ENCODE assay signal across 8 cellular contexts in genomic region chr12:88578821-88579518, GRCh38.
DNase-seq lines count a peak whose midpoint lies in the region; ATAC-seq and FAIRE-seq lines count a peak whose summit lies in the region.

No MANE protein-coding gene starts in this region.

- peak overlapping the region; percentile 96 for H3K4me3 ChIP-seq in adipocyte (ENCODE audit: low read length)
- H3K4me3 ChIP-seq in iPS-18a (ENCODE audit: low read length), result peak overlapping the region; percentile 89
- peak overlapping the region; percentile 88 to 96 (median 92) for H3K4me3 ChIP-seq in subcutaneous abdominal adipose tissue (ENCODE audit: low read depth in 1 of 5, low read length in 5 of 5)

- H3K36me3 ChIP-seq in adipocyte (ENCODE audit: control insufficient read depth, insufficient read depth, low read length, severe bottlenecking) (no peaks in the 10 kb centered on the region), iPS-18a (ENCODE audit: control insufficient read depth, low read depth, low read length) (no peaks in the 10 kb centered on the region), subcutaneous abdominal adipose tissue (ENCODE audit: control insufficient read depth in 5 of 5, insufficient read depth in 5 of 5, low read length in 5 of 5) (no peaks in the 10 kb centered on the region)

- H3K9me3 ChIP-seq in adipocyte (ENCODE audit: control insufficient read depth, low read length), result no peaks in the 10 kb centered on the region
- H3K9me3 ChIP-seq in iPS-18a (ENCODE audit: control insufficient read depth, low read depth, low read length), result no peaks in the 10 kb centered on the region
- no peaks in the 10 kb centered on the region for H3K9me3 ChIP-seq in subcutaneous abdominal adipose tissue (ENCODE audit: control insufficient read depth in 5 of 5, low read length in 5 of 5)

- FAIRE-seq in GM19239 (lab: Jason Lieb, UNC), result no peak

- H3K9ac ChIP-seq in adipocyte (ENCODE audit: low read length), result peak overlapping the region; percentile 88
- peak overlapping the region; percentile 45 for H3K9ac ChIP-seq in iPS-18a (ENCODE audit: low read length)
- H3K9ac ChIP-seq in subcutaneous abdominal adipose tissue (ENCODE audit: low read length in 5 of 5), result peak overlapping the region in 4 of 5 donors; percentile 56 to 76 (median 70)

- H3K4me1 ChIP-seq in adipocyte (ENCODE audit: control insufficient read depth, insufficient read depth, low read length), result peaks cover 48% of the 10 kb centered on the region
- H3K4me1 ChIP-seq in iPS-18a (ENCODE audit: control insufficient read depth, low read depth, low read length), result peaks cover 33% of the 10 kb centered on the region
- peaks cover 2 to 46% (median 27%) of the 10 kb centered on the region in 5 donors for H3K4me1 ChIP-seq in subcutaneous abdominal adipose tissue (ENCODE audit: control insufficient read depth in 5 of 5, insufficient read depth in 5 of 5, low read length in 5 of 5)

- no peak for ATAC-seq in GM21529 (IDR thresholded peaks at IDR 0.05; ENCODE audit: unreplicated experiment)
- ATAC-seq in GM18861 (IDR thresholded peaks at IDR 0.05; ENCODE audit: unreplicated experiment), result no peak

- DNase-seq in GM03348 (ENCODE audit: low spot score), result peak; percentile 42
- DNase-seq in NCI-H1930 (lab: John Stamatoyannopoulos, UW), result peak; percentile 37 to 47
- peak; percentile 48 for DNase-seq in adipocyte (ENCODE audit: low read depth)
- no peak for DNase-seq in GM19239 (ENCODE audit: insufficient read length, low spot score)

- no peak overlapping the region for H3K27ac ChIP-seq in iPS-18a (ENCODE audit: low read length)
- H3K27ac ChIP-seq in subcutaneous abdominal adipose tissue (ENCODE audit: low read depth, low read length), result peak overlapping the region; percentile 76

- H3K27me3 ChIP-seq in adipocyte (replicated peaks; ENCODE audit: control insufficient read depth, insufficient read depth, low read length), result no peaks in the 10 kb centered on the region
- peaks cover 36% of the 10 kb centered on the region for H3K27me3 ChIP-seq in iPS-18a (ENCODE audit: control insufficient read depth, insufficient read depth, low read length)
- no peaks in the 10 kb centered on the region for H3K27me3 ChIP-seq in subcutaneous abdominal adipose tissue (ENCODE audit: control insufficient read depth in 5 of 5, insufficient read depth in 4 of 5, low read length in 5 of 5)
